In the genomic region with DNA sequence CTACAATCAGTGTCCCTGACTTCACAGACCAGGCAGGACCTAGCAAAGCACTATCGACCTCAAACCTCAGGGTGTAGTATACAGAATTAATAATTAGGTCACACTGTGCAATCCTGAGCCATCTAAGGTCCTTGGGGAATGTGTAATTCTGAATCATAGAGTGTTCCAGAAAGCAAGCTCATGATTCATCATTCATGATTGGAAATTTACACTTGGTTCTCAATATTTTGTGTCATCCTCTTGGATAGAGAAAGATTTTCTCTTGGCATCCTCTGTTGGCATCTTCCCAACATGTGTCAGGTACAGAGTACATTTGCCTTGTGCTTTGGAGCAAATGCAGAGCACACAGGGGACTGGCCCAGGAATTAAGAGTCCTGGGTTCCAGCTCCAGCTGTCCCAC, we compare ENCODE assay signal across 14 cellular contexts.
DNase-seq lines count a peak whose midpoint lies in the region; ATAC-seq and TF ChIP-seq lines count a peak whose summit lies in the region.
"Had no signal": no experiment of that assay in that cellular context is flagged by ENCODE, and none has a peak within 500 bp of the region (broad histone marks: within the 10 kb centered on the region; RNA-seq: fewer than 3 reads in every experiment).

No MANE protein-coding gene starts in this region.

- H3K9me3 ChIP-seq in GM23248 (ENCODE audit: low read depth) = no peaks in the 10 kb centered on the region

- no peak overlapping the region for H3K4me3 ChIP-seq in GM23248

- no peaks in the 10 kb centered on the region for H3K36me3 ChIP-seq in GM23248 (ENCODE audit: low read depth)

- ATAC-seq in SK-N-SH treated with all-trans-retinoic acid at 6 μM for 48 hours (peak; percentile 35; the same call in 2 of the 3 replicates), sciatic nerve (peak; percentile 53)
- ATAC-seq in naive thymus-derived CD8-positive, alpha-beta T cell = no peak
- ATAC-seq in activated naive CD8-positive, alpha-beta T cell treated with anti-CD3 and anti-CD28 coated beads, Interleukin-2, amount 50 U/mL, for 24 hours = no peak

- H3K4me2 ChIP-seq in GM23248 (ENCODE audit: unreplicated experiment) = peak overlapping the region; percentile 25

- peaks cover 51% of the 10 kb centered on the region for H3K4me1 ChIP-seq in GM23248 (ENCODE audit: insufficient read depth)

- no peaks in the 10 kb centered on the region for H4K20me1 ChIP-seq in GM23248 (ENCODE audit: insufficient read depth)

- H3K79me2 ChIP-seq in GM23248 (ENCODE audit: insufficient read depth) = no peaks in the 10 kb centered on the region

- peak overlapping the region; percentile 21; the same call in 1 of the 2 replicates for H3K27ac ChIP-seq in GM23248

- no peaks in the 10 kb centered on the region for H3K27me3 ChIP-seq in GM23248 (replicated peaks; ENCODE audit: insufficient read depth)

- no peak overlapping the region for H3K4me3 Mint-ChIP-seq in naive thymus-derived CD8-positive, alpha-beta T cell
- H3K4me3 Mint-ChIP-seq in activated naive CD8-positive, alpha-beta T cell treated with anti-CD3 and anti-CD28 coated beads, Interleukin-2, amount 50 U/mL, for 24 hours = no peak overlapping the region
- H3K4me3 Mint-ChIP-seq: type B pancreatic cell had no signal

- intact Hi-C loops in sciatic nerve (cut with DNase I) = no loop called here

- H2AFZ ChIP-seq in GM23248 = no peak overlapping the region

- peaks cover 0 to 9% (median 0%) of the 10 kb centered on the region in 3 donors for H3K36me3 Mint-ChIP-seq in naive thymus-derived CD8-positive, alpha-beta T cell
- H3K36me3 Mint-ChIP-seq in activated naive CD8-positive, alpha-beta T cell treated with anti-CD3 and anti-CD28 coated beads, Interleukin-2, amount 50 U/mL, for 24 hours (ENCODE audit: low read depth) = no peaks in the 10 kb centered on the region
- H3K36me3 Mint-ChIP-seq: type B pancreatic cell had no signal

- WGBS in GM23248 (ENCODE audit: low coverage in 1 of 2, low lambda C conversion rate in 2 of 2, missing lambda C conversion rate in 2 of 2), 2 experiments = 0 to 5% methylated on average over 1 of the region's 1 CpG

- peaks cover 22% of the 10 kb centered on the region for H3F3A ChIP-seq in GM23248 (ENCODE audit: insufficient read depth)

- peak; percentile 90 for DNase-seq in GM23248
- peak; percentile 81 for DNase-seq in fibroblast of peridontal ligament (ENCODE audit: extremely low read depth)
- DNase-seq in sciatic nerve (ENCODE audit: low spot score) = no peak
- DNase-seq in naive thymus-derived CD8-positive, alpha-beta T cell = no peak
- DNase-seq in activated naive CD8-positive, alpha-beta T cell treated with anti-CD3 and anti-CD28 coated beads, Interleukin-2, amount 50 U/mL, for 24 hours = no peak
- DNase-seq in activated CD4-positive, alpha-beta T cell treated with anti-CD3 and anti-CD28 coated beads for 1 hour = no peak
- no peak for DNase-seq in COLO668 (lab: John Stamatoyannopoulos, UW; ENCODE audit: unreplicated experiment)
- DNase-seq: activated effector memory CD4-positive, alpha-beta T cell treated with anti-CD3 and anti-CD28 coated beads, Interleukin-2, amount 50 U/mL, for 16 hours; MM.1S; NCI-H2171; OCI-M1; stimulated activated CD4-positive, alpha-beta T cell treated with anti-CD3 and anti-CD28 coated beads, Interleukin-12 subunit alpha, Interleukin-12 subunit beta, amount 100 ng/mL, for 4 hours had no signal

- H3K27ac Mint-ChIP-seq in naive thymus-derived CD8-positive, alpha-beta T cell = no peak overlapping the region
- no peak overlapping the region for H3K27ac Mint-ChIP-seq in activated naive CD8-positive, alpha-beta T cell treated with anti-CD3 and anti-CD28 coated beads, Interleukin-2, amount 50 U/mL, for 24 hours
- H3K27ac Mint-ChIP-seq: type B pancreatic cell had no signal

- no peaks in the 10 kb centered on the region for H3K27me3 Mint-ChIP-seq in naive thymus-derived CD8-positive, alpha-beta T cell
- H3K27me3 Mint-ChIP-seq in activated naive CD8-positive, alpha-beta T cell treated with anti-CD3 and anti-CD28 coated beads, Interleukin-2, amount 50 U/mL, for 24 hours = no peaks in the 10 kb centered on the region

- POLR2A ChIA-PET in naive thymus-derived CD8-positive, alpha-beta T cell (lab: Charles Lee) = no interaction called here

- no peaks in the 10 kb centered on the region for H3K9me2 ChIP-seq in GM23248 (ENCODE audit: insufficient read depth)

- in situ Hi-C loops in GM23248 (cut with MboI) = no loop called here

- H3K9me3 Mint-ChIP-seq in naive thymus-derived CD8-positive, alpha-beta T cell = no peaks in the 10 kb centered on the region
- H3K9me3 Mint-ChIP-seq in activated naive CD8-positive, alpha-beta T cell treated with anti-CD3 and anti-CD28 coated beads, Interleukin-2, amount 50 U/mL, for 24 hours = no peaks in the 10 kb centered on the region
- H3K9me3 Mint-ChIP-seq: type B pancreatic cell had no signal

- no peaks in the 10 kb centered on the region for H3K4me1 Mint-ChIP-seq in naive thymus-derived CD8-positive, alpha-beta T cell
- H3K4me1 Mint-ChIP-seq in activated naive CD8-positive, alpha-beta T cell treated with anti-CD3 and anti-CD28 coated beads, Interleukin-2, amount 50 U/mL, for 24 hours = no peaks in the 10 kb centered on the region

- no peak overlapping the region for H3K9ac ChIP-seq in GM23248

TF ChIP-seq in SK-N-SH treated with all-trans-retinoic acid at 6 μM for 48 hours, 23 proteins besides CTCF, POLR2A, EP300 and RAD21:
- no peak for TF ChIP-seq CSDC2 (CRISPR knock-in tag; IDR thresholded peaks at IDR 0.05)
- no peak for TF ChIP-seq OSR1 (CRISPR knock-in tag; IDR thresholded peaks at IDR 0.05)
- no peak for TF ChIP-seq ZFP3 (CRISPR knock-in tag; IDR thresholded peaks at IDR 0.05)
- TF ChIP-seq, protein P1, sequence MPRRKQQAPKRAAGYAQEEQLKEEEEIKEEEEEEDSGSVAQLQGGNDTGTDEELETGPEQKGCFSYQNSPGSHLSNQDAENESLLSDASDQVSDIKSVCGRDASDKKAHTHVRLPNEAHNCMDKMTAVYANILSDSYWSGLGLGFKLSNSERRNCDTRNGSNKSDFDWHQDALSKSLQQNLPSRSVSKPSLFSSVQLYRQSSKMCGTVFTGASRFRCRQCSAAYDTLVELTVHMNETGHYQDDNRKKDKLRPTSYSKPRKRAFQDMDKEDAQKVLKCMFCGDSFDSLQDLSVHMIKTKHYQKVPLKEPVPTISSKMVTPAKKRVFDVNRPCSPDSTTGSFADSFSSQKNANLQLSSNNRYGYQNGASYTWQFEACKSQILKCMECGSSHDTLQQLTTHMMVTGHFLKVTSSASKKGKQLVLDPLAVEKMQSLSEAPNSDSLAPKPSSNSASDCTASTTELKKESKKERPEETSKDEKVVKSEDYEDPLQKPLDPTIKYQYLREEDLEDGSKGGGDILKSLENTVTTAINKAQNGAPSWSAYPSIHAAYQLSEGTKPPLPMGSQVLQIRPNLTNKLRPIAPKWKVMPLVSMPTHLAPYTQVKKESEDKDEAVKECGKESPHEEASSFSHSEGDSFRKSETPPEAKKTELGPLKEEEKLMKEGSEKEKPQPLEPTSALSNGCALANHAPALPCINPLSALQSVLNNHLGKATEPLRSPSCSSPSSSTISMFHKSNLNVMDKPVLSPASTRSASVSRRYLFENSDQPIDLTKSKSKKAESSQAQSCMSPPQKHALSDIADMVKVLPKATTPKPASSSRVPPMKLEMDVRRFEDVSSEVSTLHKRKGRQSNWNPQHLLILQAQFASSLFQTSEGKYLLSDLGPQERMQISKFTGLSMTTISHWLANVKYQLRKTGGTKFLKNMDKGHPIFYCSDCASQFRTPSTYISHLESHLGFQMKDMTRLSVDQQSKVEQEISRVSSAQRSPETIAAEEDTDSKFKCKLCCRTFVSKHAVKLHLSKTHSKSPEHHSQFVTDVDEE (CRISPR knock-in tag; IDR thresholded peaks at IDR 0.05) = no peak
- no peak for TF ChIP-seq ZNF70 (CRISPR knock-in tag; IDR thresholded peaks at IDR 0.05)
- TF ChIP-seq ISL1 (CRISPR knock-in tag; IDR thresholded peaks at IDR 0.05) = no peak; the same call in 1 of the 2 replicates
- no peak for TF ChIP-seq TCF4 (CRISPR knock-in tag; IDR thresholded peaks at IDR 0.05; ENCODE audit: borderline replicate concordance)
- no peak for TF ChIP-seq ESRRG (CRISPR knock-in tag; IDR thresholded peaks at IDR 0.05)
- TF ChIP-seq, protein P2, sequence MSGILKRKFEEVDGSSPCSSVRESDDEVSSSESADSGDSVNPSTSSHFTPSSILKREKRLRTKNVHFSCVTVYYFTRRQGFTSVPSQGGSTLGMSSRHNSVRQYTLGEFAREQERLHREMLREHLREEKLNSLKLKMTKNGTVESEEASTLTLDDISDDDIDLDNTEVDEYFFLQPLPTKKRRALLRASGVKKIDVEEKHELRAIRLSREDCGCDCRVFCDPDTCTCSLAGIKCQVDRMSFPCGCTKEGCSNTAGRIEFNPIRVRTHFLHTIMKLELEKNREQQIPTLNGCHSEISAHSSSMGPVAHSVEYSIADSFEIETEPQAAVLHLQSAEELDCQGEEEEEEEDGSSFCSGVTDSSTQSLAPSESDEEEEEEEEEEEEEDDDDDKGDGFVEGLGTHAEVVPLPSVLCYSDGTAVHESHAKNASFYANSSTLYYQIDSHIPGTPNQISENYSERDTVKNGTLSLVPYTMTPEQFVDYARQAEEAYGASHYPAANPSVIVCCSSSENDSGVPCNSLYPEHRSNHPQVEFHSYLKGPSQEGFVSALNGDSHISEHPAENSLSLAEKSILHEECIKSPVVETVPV (CRISPR knock-in tag; IDR thresholded peaks at IDR 0.05) = no peak
- TF ChIP-seq ZNF8 (CRISPR knock-in tag; IDR thresholded peaks at IDR 0.05) = no peak
- TF ChIP-seq SNAI2 (CRISPR knock-in tag; IDR thresholded peaks at IDR 0.05) = no peak
- TF ChIP-seq ZNF565 (CRISPR knock-in tag; conservative IDR thresholded peaks at IDR 0.05; ENCODE audit: low read depth) = no peak

Comparison
In these comparisons a context has a peak if more than half of its experiments do, and no peak if none do; other contexts are left out.
1. DNase-seq: peak in GM23248 (single experiment) and fibroblast of peridontal ligament (single experiment); none in sciatic nerve (single experiment), naive thymus-derived CD8-positive, alpha-beta T cell (0 of 10), activated naive CD8-positive, alpha-beta T cell treated with anti-CD3 and anti-CD28 coated beads, Interleukin-2, amount 50 U/mL, for 24 hours (single experiment), activated CD4-positive, alpha-beta T cell treated with anti-CD3 and anti-CD28 coated beads for 1 hour (single experiment) and COLO668 (single experiment).
2. ATAC-seq: peak in SK-N-SH treated with all-trans-retinoic acid at 6 μM for 48 hours (single experiment) and sciatic nerve (single experiment); none in naive thymus-derived CD8-positive, alpha-beta T cell (0 of 2) and activated naive CD8-positive, alpha-beta T cell treated with anti-CD3 and anti-CD28 coated beads, Interleukin-2, amount 50 U/mL, for 24 hours (single experiment).